9 cellular contexts compared by ENCODE assay signal in genomic region chr5:71533614-71534013, GRCh38. TPM values are rescaled to one million over a fixed set of nuclear protein-coding genes. Genes with fewer than 3 reads are reported as not detected.
DNase-seq lines count a peak whose midpoint lies in the region; ATAC-seq, FAIRE-seq and TF ChIP-seq lines count a peak whose summit lies in the region.
"Had no signal": no experiment of that assay in that cellular context is flagged by ENCODE, and none has a peak within 500 bp of the region (broad histone marks: within the 10 kb centered on the region; RNA-seq: fewer than 3 reads in every experiment).

No MANE protein-coding gene starts in this region.

- H3K9ac ChIP-seq in GM23248, result no peak overlapping the region
- no peak overlapping the region for H3K9ac ChIP-seq in HepG2 (ENCODE audit: insufficient read depth, low read depth, low read length)

- in situ Hi-C loops in GM23248 (cut with MboI), result no loop called here
- in situ Hi-C loops in HepG2 (cut with HindIII; ENCODE audit: extremely low pct_ligation_motif_present, low pct_unique_long_range_greater_than_20kb), result no loop called here

- H3K36me3 ChIP-seq in Caco-2 (ENCODE audit: control insufficient read depth, insufficient read depth, low read length), result no peaks in the 10 kb centered on the region; the same call in none of the 2 replicates
- peaks cover 21% of the 10 kb centered on the region; the same call in 1 of the 2 replicates for H3K36me3 ChIP-seq in GM23248 (ENCODE audit: low read depth)
- peaks cover 10 to 23% of the 10 kb centered on the region in 2 experiments; a peak in 4 of 5 replicates for H3K36me3 ChIP-seq in HepG2 (replicated peaks in 1 of 2; ENCODE audit: control insufficient read depth in 1 of 2, insufficient read depth in 2 of 2, low read length in 2 of 2)
- H3K36me3 ChIP-seq in vagina, result peaks cover 0 to 16% of the 10 kb centered on the region in 2 donors

- H3F3A ChIP-seq in GM23248 (ENCODE audit: insufficient read depth), result peaks cover 27% of the 10 kb centered on the region

- intact Hi-C loops in Caco-2 (cut with micrococcal nuclease; ENCODE audit: unreplicated experiment) (loop anchor here (10.0 kb wide), 1 partner anchor 221 kb away; no protein-coding TSS in a partner anchor), HepG2 (cut with micrococcal nuclease; ENCODE audit: unreplicated experiment) (loop anchor here (10.0 kb wide), 1 partner anchor 221 kb away; no protein-coding TSS in a partner anchor), vagina (cut with DNase I) (no loop called here)

- no peaks in the 10 kb centered on the region for H3K4me1 Mint-ChIP-seq in Caco-2 (ENCODE audit: low read depth, unreplicated experiment)
- peaks cover 15% of the 10 kb centered on the region for H3K4me1 Mint-ChIP-seq in activated T-helper 17 cell treated with anti-CD3 and anti-CD28 coated beads, Interleukin-2, amount 50 U/mL, for 72 hours

- H3K27me3 Mint-ChIP-seq in Caco-2 (ENCODE audit: insufficient read depth, unreplicated experiment), result no peaks in the 10 kb centered on the region
- no peaks in the 10 kb centered on the region for H3K27me3 Mint-ChIP-seq in activated T-helper 17 cell treated with anti-CD3 and anti-CD28 coated beads, Interleukin-2, amount 50 U/mL, for 72 hours

- no peak overlapping the region for H2AFZ ChIP-seq in GM23248
- H2AFZ ChIP-seq in HepG2 (ENCODE audit: low read length), result no peak overlapping the region

- no peak for TF ChIP-seq POLR2A in HepG2 (IDR thresholded peaks at IDR 0.05; ENCODE audit: insufficient read depth in 1 of 2, low read depth in 2 of 2, low read length in 2 of 2)
- TF ChIP-seq POLR2A in vagina (IDR thresholded peaks at IDR 0.05), result no peak

- no peak for TF ChIP-seq RAD21 in HepG2 (CRISPR knock-in tag; IDR thresholded peaks at IDR 0.05)

- H3K27ac ChIP-seq in GM23248 (peak overlapping the region; percentile 65), HepG2 (ENCODE audit: extremely low read length, insufficient read depth, low read length) (no peak overlapping the region), vagina (no peak overlapping the region)

- TF ChIP-seq EP300 in HepG2 (IDR thresholded peaks at IDR 0.05; ENCODE audit: low read depth in 2 of 2, low read length in 2 of 2), result no peak
- no peak for TF ChIP-seq EP300 in HepG2 (CRISPR knock-in tag; IDR thresholded peaks at IDR 0.05; ENCODE audit: borderline replicate concordance)

- peaks cover 43% of the 10 kb centered on the region; the same call in 1 of the 2 replicates for H3K79me2 ChIP-seq in GM23248 (ENCODE audit: insufficient read depth)
- no peaks in the 10 kb centered on the region for H3K79me2 ChIP-seq in HepG2 (ENCODE audit: insufficient read depth, low read length)

- POLR2A ChIA-PET in Caco-2 (lab: Charles Lee) (no interaction called here), HepG2 (lab: Yijun Ruan, JAX) (no interaction called here)

- H3K9me2 ChIP-seq in GM23248 (ENCODE audit: insufficient read depth), result no peaks in the 10 kb centered on the region

- 100% methylated on average over 1 of the region's 1 CpG for WGBS in GM23248 (ENCODE audit: low coverage in 1 of 2, low lambda C conversion rate in 2 of 2, missing lambda C conversion rate in 2 of 2), 2 experiments
- WGBS in HepG2 (ENCODE audit: low lambda C conversion rate), result 100% methylated on average over 1 of the region's 1 CpG

- ATAC-seq in activated T-helper 17 cell treated with anti-CD3 and anti-CD28 coated beads, Interleukin-2, amount 50 U/mL, for 72 hours (replicated peaks), result peak; percentile 76
- ATAC-seq in HepG2 (no peak), HG02884 (IDR thresholded peaks at IDR 0.05; ENCODE audit: unreplicated experiment) (no peak)

- peak overlapping the region; percentile 32 for H3K27ac Mint-ChIP-seq in Caco-2 (ENCODE audit: unreplicated experiment)
- H3K27ac Mint-ChIP-seq in activated T-helper 17 cell treated with anti-CD3 and anti-CD28 coated beads, Interleukin-2, amount 50 U/mL, for 72 hours, result no peak overlapping the region

- H4K20me1 ChIP-seq in GM23248 (ENCODE audit: insufficient read depth), result no peaks in the 10 kb centered on the region
- no peaks in the 10 kb centered on the region for H4K20me1 ChIP-seq in HepG2 (ENCODE audit: insufficient read depth, low read length)

- no peaks in the 10 kb centered on the region for H3K9me3 Mint-ChIP-seq in Caco-2 (ENCODE audit: unreplicated experiment)
- no peaks in the 10 kb centered on the region for H3K9me3 Mint-ChIP-seq in activated T-helper 17 cell treated with anti-CD3 and anti-CD28 coated beads, Interleukin-2, amount 50 U/mL, for 72 hours
- H3K9me3 Mint-ChIP-seq: T-helper 1 cell treated with Interleukin-12 subunit alpha and Interleukin-12 subunit beta and Interleukin-4 antibody, amounts not matched to agents 30 μg/mL and 1 μg/mL, for 36 hours had no signal

- TF ChIP-seq CTCF in Caco-2 (IDR thresholded peaks at IDR 0.05; ENCODE audit: insufficient read depth in 1 of 2, low read depth in 1 of 2, low read length in 1 of 2, severe bottlenecking in 1 of 2, unreplicated experiment in 1 of 2) (no peak), HepG2 (CRISPR knock-in tag; IDR thresholded peaks at IDR 0.05) (no peak), vagina (IDR thresholded peaks at IDR 0.05) (no peak)

- peaks cover 69% of the 10 kb centered on the region for H3K36me3 Mint-ChIP-seq in Caco-2 (ENCODE audit: insufficient read depth, unreplicated experiment)
- peaks cover 77% of the 10 kb centered on the region for H3K36me3 Mint-ChIP-seq in activated T-helper 17 cell treated with anti-CD3 and anti-CD28 coated beads, Interleukin-2, amount 50 U/mL, for 72 hours (ENCODE audit: low read depth)

- no peak for FAIRE-seq in HepG2 (lab: Jason Lieb, UNC)

- no peak overlapping the region for H3K4me3 Mint-ChIP-seq in Caco-2 (ENCODE audit: unreplicated experiment)
- H3K4me3 Mint-ChIP-seq in activated T-helper 17 cell treated with anti-CD3 and anti-CD28 coated beads, Interleukin-2, amount 50 U/mL, for 72 hours, result no peak overlapping the region
- H3K4me3 Mint-ChIP-seq: T-helper 1 cell treated with Interleukin-12 subunit alpha and Interleukin-12 subunit beta and Interleukin-4 antibody, amounts not matched to agents 30 μg/mL and 1 μg/mL, for 36 hours had no signal

- DNase-seq in Caco-2, result no peak
- DNase-seq in GM23248, result peak; percentile 50
- no peak for DNase-seq in HepG2 (ENCODE audit: low spot score)
- DNase-seq in effector CD8-positive, alpha-beta T cell (lab: John Stamatoyannopoulos, UW), result no peak
- DNase-seq in NCI-H2227 treated with DMSO at 0.1 percent for 48 hours (lab: John Stamatoyannopoulos, UW), result no peak
- DNase-seq in vagina (ENCODE audit: extremely low spot score in 2 of 2), result no peak

- H3K4me3 ChIP-seq in Caco-2 (ENCODE audit: low read depth, low read length), result no peak overlapping the region
- no peak overlapping the region for H3K4me3 ChIP-seq in GM23248
- no peak overlapping the region for H3K4me3 ChIP-seq in HepG2 (replicated peaks in 1 of 3; ENCODE audit: insufficient read depth in 1 of 3, low read depth in 2 of 3, low read length in 3 of 3)
- no peak overlapping the region for H3K4me3 ChIP-seq in vagina

- H3K4me2 ChIP-seq in GM23248 (ENCODE audit: unreplicated experiment) (no peak overlapping the region), HepG2 (ENCODE audit: low read depth, low read length) (no peak overlapping the region)

- H3K27me3 ChIP-seq in Caco-2 (replicated peaks; ENCODE audit: control insufficient read depth, insufficient read depth, low read length), result no peaks in the 10 kb centered on the region
- H3K27me3 ChIP-seq in GM23248 (replicated peaks; ENCODE audit: insufficient read depth), result no peaks in the 10 kb centered on the region
- no peaks in the 10 kb centered on the region for H3K27me3 ChIP-seq in HepG2 (ENCODE audit: control insufficient read depth in 1 of 2, insufficient read depth in 2 of 2, low read length in 2 of 2)
- no peaks in the 10 kb centered on the region for H3K27me3 ChIP-seq in vagina

- CTCF ChIA-PET in Caco-2 (lab: Charles Lee) (no interaction called here), HepG2 (lab: Yijun Ruan, JAX; ENCODE audit: low intra/inter-chr PET ratio, low total read pairs) (no interaction called here)

- BruUV-seq in Caco-2 (replicated peaks; lab: Mats Ljungman, UMichigan) (no TSS peak), HepG2 (replicated peaks; lab: Mats Ljungman, UMichigan) (no TSS peak)

- H3K9me3 ChIP-seq in Caco-2 (no peaks in the 10 kb centered on the region), GM23248 (ENCODE audit: low read depth) (no peaks in the 10 kb centered on the region), HepG2 (ENCODE audit: low read length) (no peaks in the 10 kb centered on the region), vagina (no peaks in the 10 kb centered on the region)

- H3K4me1 ChIP-seq in Caco-2 (no peaks in the 10 kb centered on the region), GM23248 (ENCODE audit: insufficient read depth) (peaks cover 15% of the 10 kb centered on the region), HepG2 (ENCODE audit: insufficient read depth, low read length) (no peaks in the 10 kb centered on the region), vagina (no peaks in the 10 kb centered on the region)

RNA-seq across cellular contexts. Expression of gene MCCC2, which starts 53.5 kb away (rescaled TPM):
- total RNA-seq in Caco-2 (2022), result 113 and 124 TPM in 2 replicates
- total RNA-seq in GM23248 (2014; rRNA removed; shearing (Covaris generic)), result 11.6 and 23.9 TPM in 2 replicates
- 17.8 and 18.5 TPM in 2 replicates for polyA plus RNA-seq in GM23248 (2016; fragmentation: Nextera tagmentation; extraction: Ambion mirVana)
- 10 to 100 TPM; 41.0 to 72.5 TPM for total RNA-seq in activated T-helper 17 cell treated with anti-CD3 and anti-CD28 coated beads, Interleukin-2, amount 50 U/mL, for 72 hours
- total RNA-seq in HepG2 (2016; rRNA removed; fragmentation: Illumina TruSeq; extraction: Trizol), result 83.6 and 133 TPM in 2 replicates
- 24.8 and 30.9 TPM in 2 replicates for total RNA-seq in HepG2 (2016; cell fraction: cytosol; rRNA removed; fragmentation: Illumina TruSeq; extraction: Trizol; ENCODE audit: low read depth)
- 84.7 and 137 TPM in 2 replicates for total RNA-seq in HepG2 (2016; cell fraction: insoluble cytoplasmic fraction; rRNA removed; fragmentation: Illumina TruSeq; extraction: Trizol)
- total RNA-seq in HepG2 (2016; cell fraction: membrane; rRNA removed; fragmentation: Illumina TruSeq; extraction: Trizol), result 22.2 and 22.3 TPM in 2 replicates
- total RNA-seq in HepG2 (2016; cell fraction: nucleus; rRNA removed; fragmentation: Illumina TruSeq; extraction: Trizol), result 69.6 and 75.6 TPM in 2 replicates
- polyA plus RNA-seq in HepG2 (2011; rRNA removed), result 32.4 and 44.8 TPM in 2 replicates
- polyA plus RNA-seq in HepG2 (2011; cell fraction: cytosol; rRNA removed), result 31.6 and 38.6 TPM in 2 replicates
- 17.7 and 21.6 TPM in 2 replicates for polyA plus RNA-seq in HepG2 (2011; cell fraction: nucleus; rRNA removed)
- 25.9 and 42.8 TPM in 2 replicates for polyA plus RNA-seq in HepG2 (2012)
- 4.7 and 4.9 TPM in 2 replicates for polyA plus RNA-seq in HepG2 (2016; cell fraction: cytosol; fragmentation: Illumina TruSeq; extraction: Trizol; ENCODE audit: low read depth)
- 118 and 138 TPM in 2 replicates for polyA plus RNA-seq in HepG2 (2016; cell fraction: insoluble cytoplasmic fraction; fragmentation: Illumina TruSeq; extraction: Trizol; ENCODE audit: low read depth)
- 15.6 and 18.9 TPM in 2 replicates for polyA plus RNA-seq in HepG2 (2016; cell fraction: membrane; fragmentation: Illumina TruSeq; extraction: Trizol; ENCODE audit: low read depth)
- 71.0 and 84.2 TPM in 2 replicates for polyA plus RNA-seq in HepG2 (2016; cell fraction: nucleus; fragmentation: Illumina TruSeq; extraction: Trizol; ENCODE audit: insufficient read depth, low read depth)
- 33.1 and 37.3 TPM in 2 replicates for polyA minus RNA-seq in HepG2 (2011; rRNA and poly(A)+ RNA removed; ENCODE audit: low replicate concordance)
- 43.3 and 45.1 TPM in 2 replicates for polyA minus RNA-seq in HepG2 (2011; cell fraction: cytosol; rRNA and poly(A)+ RNA removed)
- 39.3 and 44.4 TPM in 2 replicates for polyA minus RNA-seq in HepG2 (2011; cell fraction: nucleus; rRNA and poly(A)+ RNA removed)
- total RNA-seq in vagina, result 30.7 TPM
